Comparison of ENCODE assay signal across 8 cellular contexts in genomic region chr17:78383725-78384471, GRCh38. TPM values are rescaled to one million over a fixed set of nuclear protein-coding genes. Genes with fewer than 3 reads are reported as not detected.
A peak's percentile ranks its signal among the peaks of the same experiment; 100 is the strongest.
DNase-seq lines count a peak whose midpoint lies in the region; ATAC-seq and TF ChIP-seq lines count a peak whose summit lies in the region.

No MANE protein-coding gene starts in this region.

- H3K27ac ChIP-seq in esophagus squamous epithelium (peak overlapping the region; percentile 64 to 96 (median 85)), uterus (peak overlapping the region; percentile 47 to 78)

- H3K4me3 Mint-ChIP-seq in activated CD4-positive, alpha-beta memory T cell treated with anti-CD3 and anti-CD28 coated beads for 36 hours: peak overlapping the region; percentile 75

- POLR2A ChIA-PET in activated CD4-positive, alpha-beta memory T cell treated with anti-CD3 and anti-CD28 coated beads for 36 hours (lab: Charles Lee): interaction anchor here (0.7 to 1.3 kb wide), 5 partner anchors 11 to 41 kb away, joined by 3 to 7 read pairs (median 3); no protein-coding TSS in a partner anchor

- intact Hi-C loops in activated CD4-positive, alpha-beta memory T cell treated with anti-CD3 and anti-CD28 coated beads for 36 hours (cut with micrococcal nuclease): loop anchor here (1.0 to 5.0 kb wide), 2 partner anchors 28 to 423 kb away; no protein-coding TSS in a partner anchor
- intact Hi-C loops in esophagus squamous epithelium (cut with DNase I) (no loop called here), uterus (cut with DNase I; ENCODE audit: low total_unique reads) (no loop called here)

- peak; percentile 67 for ATAC-seq in omental fat pad (ENCODE audit: low FRiP score)
- no peak for ATAC-seq in HG03025 (IDR thresholded peaks at IDR 0.05; ENCODE audit: low FRiP score, unreplicated experiment)

- H3K36me3 Mint-ChIP-seq in activated CD4-positive, alpha-beta memory T cell treated with anti-CD3 and anti-CD28 coated beads for 36 hours: peaks cover 54% of the 10 kb centered on the region

- TF ChIP-seq CTCF in esophagus squamous epithelium (IDR thresholded peaks at IDR 0.05) (no peak), omental fat pad (IDR thresholded peaks at IDR 0.05) (no peak), uterus (IDR thresholded peaks at IDR 0.05) (no peak)

- WGBS in esophagus squamous epithelium, 2 donors: 7 to 9% methylated on average over 15 of the region's 15 CpGs

- TF ChIP-seq POLR2A in esophagus squamous epithelium (IDR thresholded peaks at IDR 0.05) (peak in 1 of 4 donors; percentile 49), uterus (IDR thresholded peaks at IDR 0.05) (peak in 1 of 2 donors; percentile 34)

- no peaks in the 10 kb centered on the region for H3K36me3 ChIP-seq in esophagus squamous epithelium
- H3K36me3 ChIP-seq in uterus: no peaks in the 10 kb centered on the region

- peaks cover 1% of the 10 kb centered on the region for H3K27me3 Mint-ChIP-seq in activated CD4-positive, alpha-beta memory T cell treated with anti-CD3 and anti-CD28 coated beads for 36 hours

- H3K4me1 ChIP-seq in esophagus squamous epithelium (peaks cover 55 to 97% (median 81%) of the 10 kb centered on the region in 3 donors), uterus (peaks cover 7 to 37% of the 10 kb centered on the region in 2 donors)

- peak; percentile 99 for DNase-seq in EH (ENCODE audit: low read depth)
- peak; percentile 67 for DNase-seq in HK-2 (ENCODE audit: unreplicated experiment)
- peak; percentile 88 for DNase-seq in activated CD4-positive, alpha-beta memory T cell treated with anti-CD3 and anti-CD28 coated beads for 36 hours
- DNase-seq in esophagus squamous epithelium (lab: John Stamatoyannopoulos, UW): peak; percentile 65
- peak; percentile 56 for DNase-seq in omental fat pad (ENCODE audit: low spot score)
- DNase-seq in uterus: peak; percentile 68 to 83
- DNase-seq in ecto neural progenitor cell (ENCODE audit: low spot score): no peak

- H3K4me1 Mint-ChIP-seq in activated CD4-positive, alpha-beta memory T cell treated with anti-CD3 and anti-CD28 coated beads for 36 hours (ENCODE audit: low read depth): peaks cover 87% of the 10 kb centered on the region

- no peaks in the 10 kb centered on the region for H3K27me3 ChIP-seq in esophagus squamous epithelium
- H3K27me3 ChIP-seq in uterus: no peaks in the 10 kb centered on the region

- H3K27ac Mint-ChIP-seq in activated CD4-positive, alpha-beta memory T cell treated with anti-CD3 and anti-CD28 coated beads for 36 hours: peak overlapping the region; percentile 99

- peak overlapping the region in 1 of 4 donors; percentile 25 for H3K4me3 ChIP-seq in esophagus squamous epithelium
- H3K4me3 ChIP-seq in uterus: no peak overlapping the region

- H3K9me3 Mint-ChIP-seq in activated CD4-positive, alpha-beta memory T cell treated with anti-CD3 and anti-CD28 coated beads for 36 hours: no peaks in the 10 kb centered on the region

- H3K9me3 ChIP-seq in esophagus squamous epithelium: no peaks in the 10 kb centered on the region
- no peaks in the 10 kb centered on the region for H3K9me3 ChIP-seq in uterus

- CTCF ChIA-PET in activated CD4-positive, alpha-beta memory T cell treated with anti-CD3 and anti-CD28 coated beads for 36 hours (lab: Charles Lee): interaction anchor here (0.9 to 2.9 kb wide), 10 partner anchors 20 to 325 kb away, joined by 3 to 22 read pairs (median 4); partner anchors contain the start of gene SOCS3

RNA-seq across cellular contexts. Expression of gene PGS1, which starts 5.4 kb away (rescaled TPM):
- total RNA-seq in activated CD4-positive, alpha-beta memory T cell treated with anti-CD3 and anti-CD28 coated beads for 36 hours: 10 to 100 TPM; 75.8 to 78.1 TPM
- total RNA-seq in esophagus squamous epithelium (10 to 100 TPM; 18.6 to 32.4 (median 23.0) TPM), omental fat pad (10 to 100 TPM; 25.8 to 97.2 (median 70.2) TPM), uterus (10 to 100 TPM; 12.9 to 75.4 (median 63.1) TPM)

RNA-seq across cellular contexts. Expression of gene SOCS3, which starts 24.0 kb away (rescaled TPM):
- 100 to 1,000 TPM; 162 to 167 TPM for total RNA-seq in activated CD4-positive, alpha-beta memory T cell treated with anti-CD3 and anti-CD28 coated beads for 36 hours
- total RNA-seq in esophagus squamous epithelium (10 to 100 TPM in 3 of 4 donors, 1 to 10 TPM in 1; 6.3 to 23.1 (median 17.1) TPM), omental fat pad (1,000 to 10,000 TPM in 1 of 4 donors, 100 to 1,000 TPM in 3; 186 to 1,117 (median 634) TPM), uterus (100 to 1,000 TPM in 1 of 4 donors, 10 to 100 TPM in 3; 20.9 to 101 (median 39.5) TPM)
